1 cellular context compared by ENCODE assay signal in the genomic region with DNA sequence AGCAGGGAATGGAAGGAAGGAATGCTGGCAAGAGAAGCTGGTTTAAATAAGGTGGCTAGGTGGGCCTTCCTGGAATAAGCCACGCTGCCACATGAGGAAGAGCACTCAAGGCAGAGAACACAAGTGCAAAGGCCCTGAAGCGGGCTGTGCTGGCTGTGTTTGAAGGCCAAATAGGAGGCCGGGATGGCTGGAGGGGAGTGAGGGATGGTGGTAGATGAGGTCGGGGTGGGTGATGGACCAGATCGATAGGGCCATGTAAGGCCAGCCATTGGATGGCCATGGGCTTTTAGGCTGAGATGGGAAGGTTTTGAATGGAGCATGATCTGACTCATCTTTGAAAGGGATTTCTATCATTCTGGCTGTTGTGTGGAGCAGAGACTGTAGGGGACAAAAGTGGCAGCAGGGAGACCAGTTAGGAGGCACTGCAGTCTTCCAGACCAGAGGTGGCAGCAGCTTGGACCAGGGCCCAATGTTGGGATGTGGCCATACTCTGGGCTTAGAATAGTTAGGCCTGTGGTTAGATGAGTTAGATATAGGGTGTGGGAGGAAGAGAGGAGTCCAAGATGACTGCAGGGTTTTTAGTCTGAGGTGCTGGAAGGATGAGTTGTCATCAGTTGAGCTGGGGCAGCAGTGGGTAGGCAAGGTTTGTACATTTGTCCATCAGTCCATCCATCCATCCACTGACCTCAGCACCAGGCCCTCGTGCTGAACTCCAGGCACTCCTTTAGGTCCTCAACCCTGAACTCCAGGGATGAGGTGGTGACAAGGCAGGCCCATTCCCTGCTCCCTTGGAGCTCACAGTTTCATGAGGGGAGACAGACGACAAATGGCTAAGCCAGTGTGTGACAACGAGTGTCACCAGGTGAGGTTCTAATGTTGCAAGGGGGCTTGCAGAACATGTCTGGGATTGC.
TF ChIP-seq lines count a peak whose summit lies in the region.

No MANE protein-coding gene starts in this region.

TF ChIP-seq in GM12878, 131 proteins besides CTCF, POLR2A, EP300 and RAD21:
- no peak for TF ChIP-seq PKNOX1 (IDR thresholded peaks at IDR 0.05)
- no peak for TF ChIP-seq EGR1 (IDR thresholded peaks at IDR 0.05; ENCODE audit: borderline replicate concordance in 1 of 2, low read depth in 2 of 2, low read length in 2 of 2)
- TF ChIP-seq YY1 (IDR thresholded peaks at IDR 0.05; ENCODE audit: low read depth, low read length), result no peak
- TF ChIP-seq CHD2 (IDR thresholded peaks at IDR 0.05; ENCODE audit: borderline replicate concordance, low read depth, low read length), result no peak
- no peak for TF ChIP-seq SUZ12 (IDR thresholded peaks at IDR 0.05; ENCODE audit: unreplicated experiment)
- TF ChIP-seq REST (IDR thresholded peaks at IDR 0.05; ENCODE audit: low read depth, low read length), result no peak
- TF ChIP-seq FOXK2 (IDR thresholded peaks at IDR 0.05), result no peak
- TF ChIP-seq ETV6 (conservative IDR thresholded peaks at IDR 0.05 in 1 of 2, IDR thresholded peaks at IDR 0.05 in 1 of 2; ENCODE audit: borderline replicate concordance in 1 of 2, low read depth in 1 of 2), result no peak
- TF ChIP-seq RBBP5 (conservative IDR thresholded peaks at IDR 0.05), result no peak
- TF ChIP-seq, protein P1, sequence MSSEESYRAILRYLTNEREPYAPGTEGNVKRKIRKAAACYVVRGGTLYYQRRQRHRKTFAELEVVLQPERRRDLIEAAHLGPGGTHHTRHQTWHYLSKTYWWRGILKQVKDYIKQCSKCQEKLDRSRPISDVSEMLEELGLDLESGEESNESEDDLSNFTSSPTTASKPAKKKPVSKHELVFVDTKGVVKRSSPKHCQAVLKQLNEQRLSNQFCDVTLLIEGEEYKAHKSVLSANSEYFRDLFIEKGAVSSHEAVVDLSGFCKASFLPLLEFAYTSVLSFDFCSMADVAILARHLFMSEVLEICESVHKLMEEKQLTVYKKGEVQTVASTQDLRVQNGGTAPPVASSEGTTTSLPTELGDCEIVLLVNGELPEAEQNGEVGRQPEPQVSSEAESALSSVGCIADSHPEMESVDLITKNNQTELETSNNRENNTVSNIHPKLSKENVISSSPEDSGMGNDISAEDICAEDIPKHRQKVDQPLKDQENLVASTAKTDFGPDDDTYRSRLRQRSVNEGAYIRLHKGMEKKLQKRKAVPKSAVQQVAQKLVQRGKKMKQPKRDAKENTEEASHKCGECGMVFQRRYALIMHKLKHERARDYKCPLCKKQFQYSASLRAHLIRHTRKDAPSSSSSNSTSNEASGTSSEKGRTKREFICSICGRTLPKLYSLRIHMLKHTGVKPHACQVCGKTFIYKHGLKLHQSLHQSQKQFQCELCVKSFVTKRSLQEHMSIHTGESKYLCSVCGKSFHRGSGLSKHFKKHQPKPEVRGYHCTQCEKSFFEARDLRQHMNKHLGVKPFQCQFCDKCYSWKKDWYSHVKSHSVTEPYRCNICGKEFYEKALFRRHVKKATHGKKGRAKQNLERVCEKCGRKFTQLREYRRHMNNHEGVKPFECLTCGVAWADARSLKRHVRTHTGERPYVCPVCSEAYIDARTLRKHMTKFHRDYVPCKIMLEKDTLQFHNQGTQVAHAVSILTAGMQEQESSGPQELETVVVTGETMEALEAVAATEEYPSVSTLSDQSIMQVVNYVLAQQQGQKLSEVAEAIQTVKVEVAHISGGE (CRISPR knock-in tag; IDR thresholded peaks at IDR 0.05), result no peak
- TF ChIP-seq SMAD5 (IDR thresholded peaks at IDR 0.05; ENCODE audit: low read depth), result no peak
- TF ChIP-seq GABPA (IDR thresholded peaks at IDR 0.05; ENCODE audit: low read depth), result no peak
- TF ChIP-seq ZNF274 (IDR thresholded peaks at IDR 0.05; ENCODE audit: insufficient read depth, insufficient read length), result no peak
- no peak for TF ChIP-seq MYB (IDR thresholded peaks at IDR 0.05; ENCODE audit: borderline replicate concordance, low read depth, low read length)
- TF ChIP-seq ZBTB4 (CRISPR knock-in tag; IDR thresholded peaks at IDR 0.05), result no peak
- TF ChIP-seq E4F1 (IDR thresholded peaks at IDR 0.05; ENCODE audit: borderline replicate concordance, partially characterized antibody), result no peak
- no peak for TF ChIP-seq CBX3 (IDR thresholded peaks at IDR 0.05; ENCODE audit: borderline replicate concordance, low read depth)
- TF ChIP-seq ELK1 (IDR thresholded peaks at IDR 0.05; ENCODE audit: low read depth, low read length), result no peak
TF ChIP-seq in GM12878: peak in this region for 0.
